In genomic region chr7:51064688-51065087, GRCh38 we compare ENCODE assay signal across 27 cellular contexts.
"Had no signal": no experiment of that assay in that cellular context is flagged by ENCODE, and none has a peak within 500 bp of the region (broad histone marks: within the 10 kb centered on the region; RNA-seq: fewer than 3 reads in every experiment).

No MANE protein-coding gene starts in this region.

- H3K9me3 ChIP-seq: ovary, psoas muscle, right lobe of liver, spleen, thoracic aorta, thyroid gland, tibial nerve, upper lobe of left lung, vagina had no signal

- H3K36me3 ChIP-seq: neural progenitor cell, ovary, right lobe of liver, spleen, thoracic aorta, thyroid gland, upper lobe of left lung, vagina had no signal

- ATAC-seq: naive thymus-derived CD4-positive, alpha-beta T cell; natural killer cell; psoas muscle; right lobe of liver; stimulated activated memory B cell treated with anti-CD40 and anti-IgM and Interleukin-4, amounts not matched to agents 10 μg/mL and 1 μg/mL and 100 μg/mL, for 72 hours; stimulated activated naive CD8-positive, alpha-beta T cell treated with anti-CD3 and anti-CD28 coated beads, Interleukin-15, amount 100 ng/mL, for 72 hours; stimulated activated naive CD8-positive, alpha-beta T cell treated with anti-CD3 and anti-CD28 coated beads, Interleukin-15, Interleukin-2, amounts not matched to agents 100 U/mL and 50 U/mL, for 24 hours had no signal

- H3K4me3 ChIP-seq: neural progenitor cell, ovary, psoas muscle, right lobe of liver, skin epidermis, smooth muscle cell, spleen, thoracic aorta, thyroid gland, tibial nerve, upper lobe of left lung, vagina had no signal

- H3K27me3 ChIP-seq: neural progenitor cell, ovary, right lobe of liver, spleen, thyroid gland, tibial nerve, upper lobe of left lung, vagina had no signal

- H3K27ac ChIP-seq: neural progenitor cell, ovary, parathyroid adenoma, psoas muscle, right lobe of liver, skin epidermis, spleen, thoracic aorta, thyroid gland, tibial nerve, upper lobe of left lung, vagina had no signal

- DNase-seq: naive thymus-derived CD4-positive, alpha-beta T cell; natural killer cell; occipital lobe; ovary; posterior cingulate gyrus; psoas muscle; right lobe of liver; spleen; stimulated activated CD4-positive, alpha-beta T cell treated with anti-CD3 and anti-CD28 coated beads, Interleukin-12 subunit alpha, Interleukin-12 subunit beta, amount 100 ng/mL, for 4 hours; stimulated activated CD4-positive, alpha-beta T cell treated with anti-CD3 and anti-CD28 coated beads, Interleukin-1b, Interleukin-23, amount 100 ng/mL, for 48 hours; stimulated activated CD4-positive, alpha-beta T cell treated with anti-CD3 and anti-CD28 coated beads, Interleukin-4, amount 100 ng/mL, for 1 hour; stimulated activated CD4-positive, alpha-beta T cell treated with anti-CD3 and anti-CD28 coated beads, Interleukin-4, amount 100 ng/mL, for 4 hours; stimulated activated CD8-positive, alpha-beta memory T cell treated with anti-CD3 and anti-CD28 coated beads, Interleukin-4, amount 100 ng/mL, for 48 hours; stimulated activated naive CD4-positive, alpha-beta T cell; stimulated activated naive CD8-positive, alpha-beta T cell treated with anti-CD3 and anti-CD28 coated beads, Interleukin-15, amount 100 ng/mL, for 72 hours; stimulated activated naive CD8-positive, alpha-beta T cell treated with anti-CD3 and anti-CD28 coated beads, Interleukin-15, Interleukin-2, amounts not matched to agents 100 U/mL and 50 U/mL, for 24 hours; thyroid gland; trophoblast cell; upper lobe of left lung had no signal

- H3K4me1 ChIP-seq: neural progenitor cell, parathyroid adenoma, vagina had no signal
